ENCODE assay signal across 8 cellular contexts in the genomic region with DNA sequence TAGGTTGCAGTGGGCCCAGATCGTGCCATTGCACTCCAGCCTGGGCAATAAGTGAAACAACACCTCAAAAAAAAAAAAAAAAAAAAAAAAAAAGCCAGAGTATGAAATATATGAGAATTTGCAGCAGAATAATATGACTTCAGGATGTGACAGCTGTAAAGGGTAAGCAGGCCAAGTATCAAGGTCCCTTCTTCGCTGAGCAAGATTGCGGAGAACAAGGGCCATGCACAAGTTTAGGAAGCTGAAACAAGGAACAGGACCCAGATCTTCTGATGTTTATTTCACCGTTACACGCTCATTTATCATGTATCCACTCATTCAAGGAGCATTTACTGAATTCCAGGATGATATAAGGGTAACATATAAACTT. TPM values are rescaled to one million over a fixed set of nuclear protein-coding genes. Genes with fewer than 3 reads are reported as not detected.
DNase-seq lines count a peak whose midpoint lies in the region; ATAC-seq and TF ChIP-seq lines count a peak whose summit lies in the region.

No MANE protein-coding gene starts in this region.

- H3K36me3 ChIP-seq in A673 (ENCODE audit: insufficient read depth, low read length, poor library complexity, severe bottlenecking) (no peaks in the 10 kb centered on the region), HUES6 (ENCODE audit: control insufficient read depth, insufficient read depth, low read length) (no peaks in the 10 kb centered on the region), brain microvascular endothelial cell (replicated peaks) (no peaks in the 10 kb centered on the region), mucosa of rectum (ENCODE audit: control insufficient read depth in 2 of 2, insufficient read depth in 2 of 2, low read length in 2 of 2) (no peaks in the 10 kb centered on the region)

- H3K9ac ChIP-seq in HUES6 (ENCODE audit: low read length) (peak overlapping the region; percentile 47), mucosa of rectum (ENCODE audit: low read depth in 1 of 2, low read length in 2 of 2) (peak overlapping the region; percentile 64 to 93)

- TSS peak; percentile 47 for BruUV-seq in A673 (replicated peaks; lab: Mats Ljungman, UMichigan)

- no peaks in the 10 kb centered on the region for H3K9me3 ChIP-seq in A673 (ENCODE audit: low read depth, low read length, poor library complexity, severe bottlenecking)
- H3K9me3 ChIP-seq in HUES6 (ENCODE audit: control insufficient read depth, insufficient read depth, low read depth, low read length), result no peaks in the 10 kb centered on the region
- no peaks in the 10 kb centered on the region for H3K9me3 ChIP-seq in mucosa of rectum (ENCODE audit: control insufficient read depth in 2 of 2, low read length in 2 of 2)

- H3K4me3 ChIP-seq in A673 (ENCODE audit: low read depth, low read length, poor library complexity, severe bottlenecking), result peak overlapping the region; percentile 96
- H3K4me3 ChIP-seq in HUES6 (ENCODE audit: low read depth, low read length), result peak overlapping the region; percentile 93
- H3K4me3 ChIP-seq in brain microvascular endothelial cell (ENCODE audit: low read depth, low read length), result peak overlapping the region; percentile 64
- H3K4me3 ChIP-seq in mucosa of rectum (ENCODE audit: low read length in 2 of 2), result peak overlapping the region; percentile 76 to 80

- in situ Hi-C loops in brain microvascular endothelial cell (cut with HindIII; ENCODE audit: low pct_ligation_motif_present, low sequenced_read_pairs), result no loop called here

- DNase-seq in A673 (ENCODE audit: low spot score) (peak; percentile 23), brain microvascular endothelial cell (no peak), C1 segment of cervical spinal cord (lab: John Stamatoyannopoulos, UW) (no peak), cerebellar cortex (ENCODE audit: low spot score) (no peak), NCI-H2081 treated with DMSO at 0.1 percent for 48 hours (lab: John Stamatoyannopoulos, UW) (no peak)

- POLR2A ChIA-PET in A673 (lab: Charles Lee; ENCODE audit: low non-redundant PET), result no interaction called here

- H3K27me3 ChIP-seq in A673 (replicated peaks; ENCODE audit: insufficient read depth, low read depth, low read length, poor library complexity) (no peaks in the 10 kb centered on the region), HUES6 (ENCODE audit: control insufficient read depth, insufficient read depth, low read length) (no peaks in the 10 kb centered on the region), brain microvascular endothelial cell (replicated peaks) (no peaks in the 10 kb centered on the region), mucosa of rectum (ENCODE audit: control insufficient read depth in 2 of 2, insufficient read depth in 2 of 2, low read length in 2 of 2) (no peaks in the 10 kb centered on the region)

- no peak for ATAC-seq in HG03571 (IDR thresholded peaks at IDR 0.05; ENCODE audit: unreplicated experiment)

- intact Hi-C loops in A673 (cut with micrococcal nuclease; ENCODE audit: unreplicated experiment), result loop anchor here (2.0 kb wide), 1 partner anchor 29 kb away; no protein-coding TSS in a partner anchor

- no peak for TF ChIP-seq CTCF in A673 (conservative IDR thresholded peaks at IDR 0.05; ENCODE audit: low read depth, low read length)
- TF ChIP-seq CTCF in brain microvascular endothelial cell (IDR thresholded peaks at IDR 0.05; ENCODE audit: low read depth, low read length, missing control alignments), result no peak

- CTCF ChIA-PET in A673 (lab: Charles Lee), result no interaction called here

- peak overlapping the region; percentile 95 for H3K27ac ChIP-seq in A673 (ENCODE audit: low read depth, low read length, poor library complexity, severe bottlenecking)
- no peak overlapping the region for H3K27ac ChIP-seq in HUES6 (ENCODE audit: low read depth, low read length)
- H3K27ac ChIP-seq in brain microvascular endothelial cell, result no peak overlapping the region
- peak overlapping the region; percentile 60 to 94 for H3K27ac ChIP-seq in mucosa of rectum (ENCODE audit: low read depth in 2 of 2, low read length in 2 of 2)

- H3K4me1 ChIP-seq in A673 (ENCODE audit: insufficient read depth, low read length, poor library complexity, severe bottlenecking) (peaks cover 16% of the 10 kb centered on the region), HUES6 (ENCODE audit: control insufficient read depth, insufficient read depth, low read length) (peaks cover 35% of the 10 kb centered on the region), mucosa of rectum (ENCODE audit: control insufficient read depth in 2 of 2, insufficient read depth in 2 of 2, low read length in 2 of 2) (peaks cover 28 to 29% of the 10 kb centered on the region in 2 donors)

RNA-seq across cellular contexts. Expression of gene FOXJ2, which starts 0.7 kb away (rescaled TPM):
- 13.9 and 14.6 TPM in 2 replicates for total RNA-seq in A673 (2021)

RNA-seq across cellular contexts. Expression of gene C3AR1, which starts 34.3 kb away (rescaled TPM):
- total RNA-seq in A673 (2021), result 1.3 and 3.5 TPM in 2 replicates

RNA-seq across cellular contexts. Expression of gene NECAP1, which starts 50.2 kb away (rescaled TPM):
- total RNA-seq in A673 (2021), result 35.2 and 41.1 TPM in 2 replicates

Comparison
In these comparisons a context has a peak if more than half of its experiments do, and no peak if none do; other contexts are left out.
1. H3K27ac ChIP-seq: peak in A673 (single experiment) and mucosa of rectum (2 of 2); none in HUES6 (single experiment) and brain microvascular endothelial cell (single experiment).
2. Peak in every context shown above with its lines, with median percentiles within 50 percentile points of each other: H3K4me3 ChIP-seq.